ENCODE assay signal across 8 cellular contexts in genomic region chr19:47608074-47608907, GRCh38. TPM values are rescaled to one million over a fixed set of nuclear protein-coding genes. Genes with fewer than 3 reads are reported as not detected.
DNase-seq lines count a peak whose midpoint lies in the region; ATAC-seq and TF ChIP-seq lines count a peak whose summit lies in the region.

No MANE protein-coding gene starts in this region.

- no peaks in the 10 kb centered on the region for H3K9me3 ChIP-seq in KOPT-K1 (ENCODE audit: insufficient read depth, low read length, poor library complexity, severe bottlenecking)
- no peaks in the 10 kb centered on the region for H3K9me3 ChIP-seq in Panc1 (ENCODE audit: control insufficient read depth, insufficient read depth, low read depth, low read length)

- no peaks in the 10 kb centered on the region for H3K36me3 ChIP-seq in KOPT-K1 (ENCODE audit: insufficient read depth, low read length)
- no peaks in the 10 kb centered on the region; the same call in 1 of the 2 replicates for H3K36me3 ChIP-seq in Panc1 (ENCODE audit: control insufficient read depth, insufficient read depth, low read length)

- no peak for TF ChIP-seq CTCF in Panc1 (IDR thresholded peaks at IDR 0.05)
- TF ChIP-seq CTCF in fibroblast of mammary gland (conservative IDR thresholded peaks at IDR 0.05; ENCODE audit: control insufficient read depth, insufficient read depth, low read depth, low read length), result peak; percentile 26

- peak overlapping the region; percentile 87 for H3K27ac Mint-ChIP-seq in activated T-helper 17 cell treated with anti-CD3 and anti-CD28 coated beads, Interleukin-2, amount 50 U/mL, for 72 hours
- peak overlapping the region; percentile 70 to 72 for H3K27ac Mint-ChIP-seq in natural killer cell treated with Interleukin-12 subunit alpha and Interleukin-12 subunit beta and Interleukin-15 and Interleukin-18, amount 100 ng/mL, for 72 hours

- in situ Hi-C loops in Panc1 (cut with HindIII; ENCODE audit: low pct_unique_long_range_greater_than_20kb, low sequenced_read_pairs), result no loop called here

- no TSS peak for BruUV-seq in Panc1 (replicated peaks; lab: Mats Ljungman, UMichigan)

- CTCF ChIA-PET in Panc1 (lab: Charles Lee), result no interaction called here

- H3K27me3 ChIP-seq in Panc1 (ENCODE audit: control insufficient read depth, insufficient read depth, low read length), result no peaks in the 10 kb centered on the region

- peaks cover 9% of the 10 kb centered on the region for H3K4me1 Mint-ChIP-seq in activated T-helper 17 cell treated with anti-CD3 and anti-CD28 coated beads, Interleukin-2, amount 50 U/mL, for 72 hours
- peaks cover 10 to 28% of the 10 kb centered on the region in 2 donors for H3K4me1 Mint-ChIP-seq in natural killer cell treated with Interleukin-12 subunit alpha and Interleukin-12 subunit beta and Interleukin-15 and Interleukin-18, amount 100 ng/mL, for 72 hours (ENCODE audit: low read depth in 2 of 2)

- POLR2A ChIA-PET in Panc1 (lab: Charles Lee), result no interaction called here

- no peaks in the 10 kb centered on the region for H3K27me3 Mint-ChIP-seq in activated T-helper 17 cell treated with anti-CD3 and anti-CD28 coated beads, Interleukin-2, amount 50 U/mL, for 72 hours
- H3K27me3 Mint-ChIP-seq in natural killer cell treated with Interleukin-12 subunit alpha and Interleukin-12 subunit beta and Interleukin-15 and Interleukin-18, amount 100 ng/mL, for 72 hours, result no peaks in the 10 kb centered on the region

- H3K9me3 Mint-ChIP-seq in activated T-helper 17 cell treated with anti-CD3 and anti-CD28 coated beads, Interleukin-2, amount 50 U/mL, for 72 hours, result no peaks in the 10 kb centered on the region
- no peaks in the 10 kb centered on the region for H3K9me3 Mint-ChIP-seq in natural killer cell treated with Interleukin-12 subunit alpha and Interleukin-12 subunit beta and Interleukin-15 and Interleukin-18, amount 100 ng/mL, for 72 hours

- peak; percentile 84 for DNase-seq in DMS79 treated with DMSO at 0.1 percent for 48 hours (lab: John Stamatoyannopoulos, UW)
- no peak for DNase-seq in Panc1 (ENCODE audit: low read depth, low spot score)
- peak; percentile 87 for DNase-seq in fibroblast of mammary gland (ENCODE audit: low read depth)
- peak; percentile 96 for DNase-seq in natural killer cell treated with Interleukin-12 subunit alpha and Interleukin-12 subunit beta and Interleukin-15 and Interleukin-18, amount 100 ng/mL, for 72 hours (ENCODE audit: low spot score)
- peak; percentile 89 for DNase-seq in stimulated activated naive CD4-positive, alpha-beta T cell treated with Interleukin-2 at 50 U/mL for 16 hours (lab: John Stamatoyannopoulos, UW)

- peak overlapping the region; percentile 80 for H3K4me3 Mint-ChIP-seq in activated T-helper 17 cell treated with anti-CD3 and anti-CD28 coated beads, Interleukin-2, amount 50 U/mL, for 72 hours
- peak overlapping the region; percentile 79 for H3K4me3 Mint-ChIP-seq in natural killer cell treated with Interleukin-12 subunit alpha and Interleukin-12 subunit beta and Interleukin-15 and Interleukin-18, amount 100 ng/mL, for 72 hours

- H3K4me1 ChIP-seq in Panc1 (ENCODE audit: control insufficient read depth, insufficient read depth, low read length), result peaks cover 25% of the 10 kb centered on the region

- H3K4me3 ChIP-seq in Panc1 (ENCODE audit: low read depth in 2 of 2, low read length in 2 of 2) (peak overlapping the region; percentile 62 to 77), fibroblast of mammary gland (ENCODE audit: control insufficient read depth, low read depth, low read length) (peak overlapping the region; percentile 79)

- H3K36me3 Mint-ChIP-seq in activated T-helper 17 cell treated with anti-CD3 and anti-CD28 coated beads, Interleukin-2, amount 50 U/mL, for 72 hours (ENCODE audit: low read depth), result no peaks in the 10 kb centered on the region
- no peaks in the 10 kb centered on the region for H3K36me3 Mint-ChIP-seq in natural killer cell treated with Interleukin-12 subunit alpha and Interleukin-12 subunit beta and Interleukin-15 and Interleukin-18, amount 100 ng/mL, for 72 hours

- ATAC-seq in GM21723 (IDR thresholded peaks at IDR 0.05; ENCODE audit: unreplicated experiment), result peak; percentile 76
- peak; percentile 94 for ATAC-seq in Panc1
- ATAC-seq in activated T-helper 17 cell treated with anti-CD3 and anti-CD28 coated beads, Interleukin-2, amount 50 U/mL, for 72 hours (replicated peaks), result peak; percentile 94
- ATAC-seq in natural killer cell treated with Interleukin-12 subunit alpha and Interleukin-12 subunit beta and Interleukin-15 and Interleukin-18, amount 100 ng/mL, for 72 hours, result peak; percentile 96 to 97

- intact Hi-C loops in Panc1 (cut with micrococcal nuclease; ENCODE audit: unreplicated experiment), result loop anchor here (10.0 kb wide), 1 partner anchor 93 kb away; the partner anchor contains the start of gene NAPA

- H3K27ac ChIP-seq in KOPT-K1 (ENCODE audit: low read depth, low read length, poor library complexity, severe bottlenecking), result peak overlapping the region; percentile 81
- H3K27ac ChIP-seq in Panc1 (ENCODE audit: low read length), result peak overlapping the region; percentile 79

RNA-seq across cellular contexts. Expression of gene BICRA, which starts 0.6 kb away (rescaled TPM):
- total RNA-seq in Panc1 (2021; ENCODE audit: unreplicated experiment), result 13.7 TPM
- 10.3 TPM for polyA plus RNA-seq in Panc1 (2012; ENCODE audit: insufficient read length)
- 10 to 100 TPM; 10.3 to 12.2 TPM for total RNA-seq in activated T-helper 17 cell treated with anti-CD3 and anti-CD28 coated beads, Interleukin-2, amount 50 U/mL, for 72 hours
- total RNA-seq in natural killer cell treated with Interleukin-12 subunit alpha and Interleukin-12 subunit beta and Interleukin-15 and Interleukin-18, amount 100 ng/mL, for 72 hours, result 10 to 100 TPM; 14.4 to 17.5 TPM

RNA-seq across cellular contexts. Expression of gene ZNF541, which starts 35.3 kb away (rescaled TPM):
- total RNA-seq in Panc1 (2021; ENCODE audit: unreplicated experiment), result 0.15 TPM
- 0.45 TPM for polyA plus RNA-seq in Panc1 (2012; ENCODE audit: insufficient read length)
- total RNA-seq in activated T-helper 17 cell treated with anti-CD3 and anti-CD28 coated beads, Interleukin-2, amount 50 U/mL, for 72 hours, result under 1 TPM; 0.04 to 0.98 TPM
- under 1 TPM in 1 of 2 donors, not detected in 1; 0.10 TPM for total RNA-seq in natural killer cell treated with Interleukin-12 subunit alpha and Interleukin-12 subunit beta and Interleukin-15 and Interleukin-18, amount 100 ng/mL, for 72 hours
